8 cellular contexts compared by ENCODE assay signal in genomic region chr4:185396724-185397402, GRCh38. TPM values are rescaled to one million over a fixed set of nuclear protein-coding genes. Genes with fewer than 3 reads are reported as not detected.
DNase-seq lines count a peak whose midpoint lies in the region; ATAC-seq and TF ChIP-seq lines count a peak whose summit lies in the region.

Gene ANKRD37 (plus strand): TSS chr4:185396841. CDS start chr4:185396924, 83 bp downstream.

- H3K4me1 Mint-ChIP-seq in memory B cell, result peaks cover 17% of the 10 kb centered on the region

- no peaks in the 10 kb centered on the region for H3K27me3 ChIP-seq in effector memory CD4-positive, alpha-beta T cell (replicated peaks; ENCODE audit: control insufficient read depth, insufficient read depth, low read length, poor library complexity, severe bottlenecking)
- H3K27me3 ChIP-seq in tibial nerve, result no peaks in the 10 kb centered on the region

- no peaks in the 10 kb centered on the region for H3K9me3 ChIP-seq in effector memory CD4-positive, alpha-beta T cell (ENCODE audit: control insufficient read depth, low read length)
- H3K9me3 ChIP-seq in tibial nerve, result no peaks in the 10 kb centered on the region

- DNase-seq in DMS53 treated with DMSO at 0.1 percent for 48 hours (lab: John Stamatoyannopoulos, UW; ENCODE audit: unreplicated experiment) (peak; percentile 61), SHP77 treated with DMSO at 0.1 percent for 48 hours (lab: John Stamatoyannopoulos, UW) (peak; percentile 22), memory B cell (ENCODE audit: low spot score in 2 of 2) (peak in 1 of 2 donors; percentile 19), tibial nerve (ENCODE audit: low spot score in 2 of 2) (no peak), NOMO-1 (lab: John Stamatoyannopoulos, UW; ENCODE audit: unreplicated experiment in 2 of 2) (no peak)
- DNase-seq in effector memory CD4-positive, alpha-beta T cell, result no peak

- H3K36me3 ChIP-seq in effector memory CD4-positive, alpha-beta T cell (ENCODE audit: control insufficient read depth, insufficient read depth, low read length), result peaks cover 24% of the 10 kb centered on the region
- H3K36me3 ChIP-seq in tibial nerve, result peaks cover 0 to 19% (median 0%) of the 10 kb centered on the region in 3 donors

- H3K4me3 Mint-ChIP-seq in memory B cell, result peak within 1 kb of the TSS; percentile 92

- ATAC-seq in HG03060 (IDR thresholded peaks at IDR 0.05; ENCODE audit: low read depth, unreplicated experiment) (peak; percentile 34), memory B cell (ENCODE audit: low read depth) (no peak), HG02884 (IDR thresholded peaks at IDR 0.05; ENCODE audit: unreplicated experiment) (no peak)

- H3K27me3 Mint-ChIP-seq in memory B cell, result no peaks in the 10 kb centered on the region

- H3K4me1 ChIP-seq in effector memory CD4-positive, alpha-beta T cell (ENCODE audit: control insufficient read depth, insufficient read depth, low read length, poor library complexity, severe bottlenecking), result peaks cover 18% of the 10 kb centered on the region
- peaks cover 0 to 55% (median 7%) of the 10 kb centered on the region in 4 donors for H3K4me1 ChIP-seq in tibial nerve

- WGBS in tibial nerve, 2 donors, result 4% methylated on average over 32 to 34 of the region's 38 CpGs

- no peak for TF ChIP-seq EP300 in tibial nerve (IDR thresholded peaks at IDR 0.05)

- TF ChIP-seq CTCF in tibial nerve (IDR thresholded peaks at IDR 0.05), result peak in 2 of 5 experiments; percentile 11 to 14

- H3K9me3 Mint-ChIP-seq in memory B cell, result no peaks in the 10 kb centered on the region

- H3K27ac Mint-ChIP-seq in memory B cell, result peak within 1 kb of the TSS; percentile 99

- TF ChIP-seq POLR2A in tibial nerve (IDR thresholded peaks at IDR 0.05), result no peak

- peaks cover 5% of the 10 kb centered on the region for H3K36me3 Mint-ChIP-seq in memory B cell

- peak within 1 kb of the TSS; percentile 85 for H3K4me3 ChIP-seq in effector memory CD4-positive, alpha-beta T cell (ENCODE audit: insufficient read depth, low read depth, low read length, poor library complexity, severe bottlenecking)
- peak within 1 kb of the TSS; percentile 87 to 98 (median 96) for H3K4me3 ChIP-seq in tibial nerve

- peak within 1 kb of the TSS; percentile 94 for H3K27ac ChIP-seq in effector memory CD4-positive, alpha-beta T cell (ENCODE audit: insufficient read depth, low read length, poor library complexity, severe bottlenecking)
- peak within 1 kb of the TSS; percentile 97 to 100 (median 100) for H3K27ac ChIP-seq in tibial nerve

RNA-seq across cellular contexts. Expression of gene ANKRD37, which starts in this region (rescaled TPM):
- 10 to 100 TPM in 3 of 4 donors, 1 to 10 TPM in 1; 9.6 to 38.4 (median 30.6) TPM for total RNA-seq in tibial nerve

Comparison
In these comparisons a context has a peak if more than half of its experiments do, and no peak if none do; other contexts are left out.
1. DNase-seq: peak in DMS53 treated with DMSO at 0.1 percent for 48 hours (single experiment) and SHP77 treated with DMSO at 0.1 percent for 48 hours (single experiment); none in effector memory CD4-positive, alpha-beta T cell (0 of 3), tibial nerve (0 of 2) and NOMO-1 (0 of 2).